Comparison of ENCODE assay signal across 8 cellular contexts in the genomic region with DNA sequence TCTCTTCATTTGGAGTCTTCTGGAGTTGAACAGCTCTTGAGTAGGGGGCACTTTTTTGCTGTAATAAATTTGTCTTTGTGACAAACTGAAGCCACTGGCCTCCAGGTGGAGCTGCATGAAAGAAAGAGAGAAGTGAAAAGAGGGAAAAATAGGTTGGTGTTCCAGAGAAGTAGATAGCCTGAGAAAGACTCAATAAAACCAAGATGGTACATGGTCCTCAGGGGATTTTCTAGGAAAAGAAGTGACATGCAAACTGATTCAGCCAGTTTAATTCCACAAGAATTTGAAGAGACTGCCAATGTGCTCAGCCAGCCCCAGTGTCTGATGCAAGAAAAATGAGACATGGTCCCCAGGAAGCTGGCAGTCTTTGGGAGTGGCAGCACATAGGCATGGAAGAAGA.
DNase-seq lines count a peak whose midpoint lies in the region; ATAC-seq and TF ChIP-seq lines count a peak whose summit lies in the region.

No MANE protein-coding gene starts in this region.

- H3K4me3 Mint-ChIP-seq in activated CD4-positive, alpha-beta T cell treated with anti-CD3 and anti-CD28 coated beads, Interleukin-2, amount 10 ng/mL, durations not matched to agents 24 days and 14 days, result no peak overlapping the region

- H3K4me1 Mint-ChIP-seq in activated CD4-positive, alpha-beta T cell treated with anti-CD3 and anti-CD28 coated beads, Interleukin-2, amount 10 ng/mL, durations not matched to agents 24 days and 14 days, result peaks cover 16% of the 10 kb centered on the region

- no peaks in the 10 kb centered on the region for H3K36me3 ChIP-seq in colonic mucosa

- peaks cover 24% of the 10 kb centered on the region for H3K27me3 Mint-ChIP-seq in activated CD4-positive, alpha-beta T cell treated with anti-CD3 and anti-CD28 coated beads, Interleukin-2, amount 10 ng/mL, durations not matched to agents 24 days and 14 days

- ATAC-seq in HG03521 (IDR thresholded peaks at IDR 0.05; ENCODE audit: unreplicated experiment), result no peak
- ATAC-seq in GM19467 (IDR thresholded peaks at IDR 0.05; ENCODE audit: unreplicated experiment), result no peak

- H3K9me3 ChIP-seq in colonic mucosa, result no peaks in the 10 kb centered on the region

- no peak overlapping the region for H3K9ac ChIP-seq in colonic mucosa (ENCODE audit: low read depth in 2 of 2, low read length in 2 of 2)

- H3K9me3 Mint-ChIP-seq in activated CD4-positive, alpha-beta T cell treated with anti-CD3 and anti-CD28 coated beads, Interleukin-2, amount 10 ng/mL, durations not matched to agents 24 days and 14 days, result peaks cover 3% of the 10 kb centered on the region

- no peak overlapping the region for H3K4me3 ChIP-seq in colonic mucosa

- TF ChIP-seq CTCF in colonic mucosa (IDR thresholded peaks at IDR 0.05), result peak; percentile 21

- intact Hi-C loops in activated CD4-positive, alpha-beta T cell treated with anti-CD3 and anti-CD28 coated beads, Interleukin-2, amount 10 ng/mL, durations not matched to agents 24 days and 14 days (cut with micrococcal nuclease), result no loop called here
- intact Hi-C loops in colonic mucosa (cut with DNase I), result loop anchor here (10.0 kb wide), 1 partner anchor 547 kb away; no protein-coding TSS in a partner anchor

- H3K27ac ChIP-seq in colonic mucosa, result no peak overlapping the region

- no peaks in the 10 kb centered on the region for H3K36me3 Mint-ChIP-seq in activated CD4-positive, alpha-beta T cell treated with anti-CD3 and anti-CD28 coated beads, Interleukin-2, amount 10 ng/mL, durations not matched to agents 24 days and 14 days (ENCODE audit: low read depth)

- H3K27ac Mint-ChIP-seq in activated CD4-positive, alpha-beta T cell treated with anti-CD3 and anti-CD28 coated beads, Interleukin-2, amount 10 ng/mL, durations not matched to agents 24 days and 14 days, result no peak overlapping the region

- no peaks in the 10 kb centered on the region for H3K4me1 ChIP-seq in colonic mucosa

- no peaks in the 10 kb centered on the region for H3K27me3 ChIP-seq in colonic mucosa

- peak; percentile 55 for DNase-seq in activated CD4-positive, alpha-beta T cell treated with anti-CD3 and anti-CD28 coated beads, Interleukin-2, amount 10 ng/mL, durations not matched to agents 24 days and 14 days
- no peak for DNase-seq in activated CD4-positive, alpha-beta T cell treated with anti-CD3 and anti-CD28 coated beads for 48 hours
- DNase-seq in NCI-H226 (peak; percentile 27), colonic mucosa (peak; percentile 32), medulla oblongata (ENCODE audit: extremely low spot score) (peak; percentile 56), NCI-H187 (lab: John Stamatoyannopoulos, UW) (no peak)

Comparison
In these comparisons a context has a peak if more than half of its experiments do, and no peak if none do; other contexts are left out.
1. DNase-seq: peak in activated CD4-positive, alpha-beta T cell treated with anti-CD3 and anti-CD28 coated beads, Interleukin-2, amount 10 ng/mL, durations not matched to agents 24 days and 14 days (single experiment), NCI-H226 (single experiment), colonic mucosa (single experiment) and medulla oblongata (single experiment); none in activated CD4-positive, alpha-beta T cell treated with anti-CD3 and anti-CD28 coated beads for 48 hours (single experiment) and NCI-H187 (0 of 2).